In genomic region chr7:31109751-31110150, GRCh38 we compare ENCODE assay signal across 31 cellular contexts. TPM values are rescaled to one million over a fixed set of nuclear protein-coding genes. Genes with fewer than 3 reads are reported as not detected.
"Had no signal": no experiment of that assay in that cellular context is flagged by ENCODE, and none has a peak within 500 bp of the region (broad histone marks: within the 10 kb centered on the region; RNA-seq: fewer than 3 reads in every experiment).

No MANE protein-coding gene starts in this region.

- H3K9me3 Mint-ChIP-seq: activated CD4-positive, alpha-beta T cell treated with anti-CD3 and anti-CD28 coated beads, Interleukin-2, amount 10 ng/mL, durations not matched to agents 24 days and 14 days; activated CD8-positive, alpha-beta T cell treated with anti-CD3 and anti-CD28 coated beads for 36 hours; activated naive CD4-positive, alpha-beta T cell treated with anti-CD3 and anti-CD28 coated beads, Interleukin-2, amount 10 ng/mL, durations not matched to agents 7 days and 5 days; activated naive CD4-positive, alpha-beta T cell treated with anti-CD3 and anti-CD28 coated beads, Interleukin-2, amount 50 U/mL, for 72 hours; activated naive CD8-positive, alpha-beta T cell treated with anti-CD3 and anti-CD28 coated beads, Interleukin-2, amount 10 ng/mL, durations not matched to agents 7 days and 5 days; activated T-cell treated with anti-CD3 and anti-CD28 coated beads, Interleukin-2, amount 50 U/mL, for 24 hours; activated T-cell treated with anti-CD3 and anti-CD28 coated beads, Interleukin-2, amount 50 U/mL, for 72 hours; endodermal cell had no signal

- DNase-seq: activated CD4-positive, alpha-beta T cell treated with anti-CD3 and anti-CD28 coated beads for 36 hours; activated CD4-positive, alpha-beta T cell treated with anti-CD3 and anti-CD28 coated beads, Interleukin-2, amount 10 ng/mL, durations not matched to agents 24 days and 14 days; activated CD4-positive, CD25-positive, alpha-beta regulatory T cell; activated CD4-positive, CD25-positive, alpha-beta regulatory T cell treated with anti-CD3 and anti-CD28 coated beads, Interleukin-2, amount 50 U/mL, for 72 hours; activated CD8-positive, alpha-beta memory T cell treated with anti-CD3 and anti-CD28 coated beads, Interleukin-2, amount 10 ng/mL, durations not matched to agents 7 days and 5 days; activated CD8-positive, alpha-beta memory T cell treated with anti-CD3 and anti-CD28 coated beads, Interleukin-2, amount 50 U/mL, for 4 hours; activated CD8-positive, alpha-beta T cell treated with anti-CD3 and anti-CD28 coated beads for 36 hours; activated gamma-delta T cell; activated naive CD4-positive, alpha-beta T cell; activated naive CD4-positive, alpha-beta T cell treated with anti-CD3 and anti-CD28 coated beads, Interleukin-2, amount 10 ng/mL, durations not matched to agents 7 days and 5 days; activated naive CD8-positive, alpha-beta T cell treated with anti-CD3 and anti-CD28 coated beads, Interleukin-2, amount 10 ng/mL, durations not matched to agents 7 days and 5 days; activated T-cell treated with anti-CD3 and anti-CD28 coated beads for 4 hours; activated T-cell treated with anti-CD3 and anti-CD28 coated beads, Interleukin-2, amount 50 U/mL, for 24 hours; activated T-cell treated with anti-CD3 and anti-CD28 coated beads, Interleukin-2, amount 50 U/mL, for 72 hours; brain microvascular endothelial cell; caudate nucleus; effector memory CD4-positive, alpha-beta T cell; endodermal cell; foreskin fibroblast; gastrocnemius medialis; glutamatergic neuron; T-helper 2 cell had no signal

- H3K27ac ChIP-seq: brain microvascular endothelial cell, gastrocnemius medialis had no signal

- ATAC-seq: activated CD4-positive, alpha-beta T cell treated with anti-CD3 and anti-CD28 coated beads for 36 hours; activated CD8-positive, alpha-beta memory T cell treated with anti-CD3 and anti-CD28 coated beads, Interleukin-2, amount 10 ng/mL, durations not matched to agents 7 days and 5 days; activated CD8-positive, alpha-beta T cell treated with anti-CD3 and anti-CD28 coated beads for 36 hours; activated naive CD4-positive, alpha-beta T cell treated with anti-CD3 and anti-CD28 coated beads, Interleukin-2, amount 50 U/mL, for 72 hours; activated T-cell treated with anti-CD3 and anti-CD28 coated beads, Interleukin-2, amount 50 U/mL, for 72 hours; esophagus mucosa; gastrocnemius medialis had no signal

- H3K4me3 Mint-ChIP-seq: activated CD4-positive, alpha-beta T cell treated with anti-CD3 and anti-CD28 coated beads for 36 hours; activated CD4-positive, alpha-beta T cell treated with anti-CD3 and anti-CD28 coated beads, Interleukin-2, amount 10 ng/mL, durations not matched to agents 24 days and 14 days; activated CD8-positive, alpha-beta memory T cell treated with anti-CD3 and anti-CD28 coated beads, Interleukin-2, amount 10 ng/mL, durations not matched to agents 7 days and 5 days; activated CD8-positive, alpha-beta T cell treated with anti-CD3 and anti-CD28 coated beads for 36 hours; activated naive CD4-positive, alpha-beta T cell treated with anti-CD3 and anti-CD28 coated beads, Interleukin-2, amount 10 ng/mL, durations not matched to agents 7 days and 5 days; activated naive CD8-positive, alpha-beta T cell treated with anti-CD3 and anti-CD28 coated beads, Interleukin-2, amount 10 ng/mL, durations not matched to agents 7 days and 5 days; activated T-cell treated with anti-CD3 and anti-CD28 coated beads, Interleukin-2, amount 50 U/mL, for 24 hours; activated T-cell treated with anti-CD3 and anti-CD28 coated beads, Interleukin-2, amount 50 U/mL, for 72 hours; endodermal cell had no signal

- H3K36me3 ChIP-seq: brain microvascular endothelial cell, gastrocnemius medialis had no signal

- H3K27me3 ChIP-seq: brain microvascular endothelial cell, gastrocnemius medialis had no signal

- H3K4me3 ChIP-seq: gastrocnemius medialis had no signal

- H3K27ac Mint-ChIP-seq: activated CD4-positive, alpha-beta T cell treated with anti-CD3 and anti-CD28 coated beads for 36 hours; activated CD4-positive, alpha-beta T cell treated with anti-CD3 and anti-CD28 coated beads, Interleukin-2, amount 10 ng/mL, durations not matched to agents 24 days and 14 days; activated CD8-positive, alpha-beta memory T cell treated with anti-CD3 and anti-CD28 coated beads, Interleukin-2, amount 10 ng/mL, durations not matched to agents 7 days and 5 days; activated CD8-positive, alpha-beta T cell treated with anti-CD3 and anti-CD28 coated beads for 36 hours; activated naive CD4-positive, alpha-beta T cell treated with anti-CD3 and anti-CD28 coated beads, Interleukin-2, amount 10 ng/mL, durations not matched to agents 7 days and 5 days; activated naive CD4-positive, alpha-beta T cell treated with anti-CD3 and anti-CD28 coated beads, Interleukin-2, amount 50 U/mL, for 72 hours; activated naive CD8-positive, alpha-beta T cell treated with anti-CD3 and anti-CD28 coated beads, Interleukin-2, amount 10 ng/mL, durations not matched to agents 7 days and 5 days; activated T-cell treated with anti-CD3 and anti-CD28 coated beads, Interleukin-2, amount 50 U/mL, for 24 hours; activated T-cell treated with anti-CD3 and anti-CD28 coated beads, Interleukin-2, amount 50 U/mL, for 72 hours; endodermal cell had no signal

- H3K27me3 Mint-ChIP-seq: activated CD4-positive, alpha-beta T cell treated with anti-CD3 and anti-CD28 coated beads for 36 hours; activated CD4-positive, alpha-beta T cell treated with anti-CD3 and anti-CD28 coated beads, Interleukin-2, amount 10 ng/mL, durations not matched to agents 24 days and 14 days; activated CD8-positive, alpha-beta memory T cell treated with anti-CD3 and anti-CD28 coated beads, Interleukin-2, amount 10 ng/mL, durations not matched to agents 7 days and 5 days; activated naive CD4-positive, alpha-beta T cell treated with anti-CD3 and anti-CD28 coated beads, Interleukin-2, amount 10 ng/mL, durations not matched to agents 7 days and 5 days had no signal

- H3K9me3 ChIP-seq: gastrocnemius medialis had no signal

- H3K4me1 ChIP-seq: gastrocnemius medialis had no signal

- FAIRE-seq: astrocyte, colon had no signal

- H3K36me3 Mint-ChIP-seq: activated CD8-positive, alpha-beta memory T cell treated with anti-CD3 and anti-CD28 coated beads, Interleukin-2, amount 10 ng/mL, durations not matched to agents 7 days and 5 days; activated naive CD4-positive, alpha-beta T cell treated with anti-CD3 and anti-CD28 coated beads, Interleukin-2, amount 10 ng/mL, durations not matched to agents 7 days and 5 days; activated naive CD4-positive, alpha-beta T cell treated with anti-CD3 and anti-CD28 coated beads, Interleukin-2, amount 50 U/mL, for 72 hours; activated naive CD8-positive, alpha-beta T cell treated with anti-CD3 and anti-CD28 coated beads, Interleukin-2, amount 10 ng/mL, durations not matched to agents 7 days and 5 days had no signal

- H3K4me1 Mint-ChIP-seq: activated CD4-positive, alpha-beta T cell treated with anti-CD3 and anti-CD28 coated beads for 36 hours; activated CD4-positive, alpha-beta T cell treated with anti-CD3 and anti-CD28 coated beads, Interleukin-2, amount 10 ng/mL, durations not matched to agents 24 days and 14 days; activated CD8-positive, alpha-beta memory T cell treated with anti-CD3 and anti-CD28 coated beads, Interleukin-2, amount 10 ng/mL, durations not matched to agents 7 days and 5 days; activated naive CD4-positive, alpha-beta T cell treated with anti-CD3 and anti-CD28 coated beads, Interleukin-2, amount 10 ng/mL, durations not matched to agents 7 days and 5 days; activated naive CD8-positive, alpha-beta T cell treated with anti-CD3 and anti-CD28 coated beads, Interleukin-2, amount 10 ng/mL, durations not matched to agents 7 days and 5 days; endodermal cell had no signal

RNA-seq across cellular contexts. Expression of gene ADCYAP1R1, which starts 57.6 kb away (rescaled TPM):
- total RNA-seq: activated CD4-positive, alpha-beta T cell treated with anti-CD3 and anti-CD28 coated beads for 36 hours; activated CD4-positive, alpha-beta T cell treated with anti-CD3 and anti-CD28 coated beads, Interleukin-2, amount 10 ng/mL, durations not matched to agents 24 days and 14 days; activated CD8-positive, alpha-beta memory T cell treated with anti-CD3 and anti-CD28 coated beads for 36 hours; activated CD8-positive, alpha-beta memory T cell treated with anti-CD3 and anti-CD28 coated beads, Interleukin-2, amount 10 ng/mL, durations not matched to agents 7 days and 5 days; activated CD8-positive, alpha-beta T cell treated with anti-CD3 and anti-CD28 coated beads for 36 hours; activated naive CD4-positive, alpha-beta T cell treated with anti-CD3 and anti-CD28 coated beads, Interleukin-2, amount 50 U/mL, for 72 hours; activated naive CD8-positive, alpha-beta T cell treated with anti-CD3 and anti-CD28 coated beads, Interleukin-2, amount 10 ng/mL, durations not matched to agents 7 days and 5 days; bronchial epithelial cell; chondrocyte; epithelial cell of proximal tubule; T-helper 1 cell treated with Interleukin-12 subunit alpha and Interleukin-12 subunit beta and Interleukin-4 antibody, amounts not matched to agents 30 ng/mL and 1 ng/mL, for 36 hours had no signal
